Comparison of ENCODE assay signal across 8 cellular contexts in genomic region chrX:65035451-65035779, GRCh38. TPM values are rescaled to one million over a fixed set of nuclear protein-coding genes. Genes with fewer than 3 reads are reported as not detected.
DNase-seq lines count a peak whose midpoint lies in the region; ATAC-seq and TF ChIP-seq lines count a peak whose summit lies in the region.

No MANE protein-coding gene starts in this region.

- H3K9me3 ChIP-seq in SU-DHL-6 (ENCODE audit: insufficient read depth, low read length), result no peaks in the 10 kb centered on the region
- no peaks in the 10 kb centered on the region for H3K9me3 ChIP-seq in fibroblast of lung (ENCODE audit: control insufficient read depth, insufficient read depth, low read depth, low read length)
- H3K9me3 ChIP-seq in neural progenitor cell (ENCODE audit: low read depth), result no peaks in the 10 kb centered on the region

- no peaks in the 10 kb centered on the region for H3K9me2 ChIP-seq in SU-DHL-6 (replicated peaks; ENCODE audit: insufficient read depth, low read length)

- H4K20me1 ChIP-seq in SU-DHL-6 (ENCODE audit: low read depth, low read length), result no peaks in the 10 kb centered on the region
- H4K20me1 ChIP-seq in fibroblast of lung (ENCODE audit: control insufficient read depth, extremely low read depth, insufficient read depth, low read length), result no peaks in the 10 kb centered on the region
- H4K20me1 ChIP-seq in neural progenitor cell (ENCODE audit: low read depth), result no peaks in the 10 kb centered on the region

- H3F3A ChIP-seq in SU-DHL-6 (ENCODE audit: insufficient read depth) (no peaks in the 10 kb centered on the region), neural progenitor cell (ENCODE audit: low read depth) (peaks cover 7% of the 10 kb centered on the region)

- no peaks in the 10 kb centered on the region for H3K36me3 Mint-ChIP-seq in neural progenitor cell

- H3K4me3 Mint-ChIP-seq in neural progenitor cell, result peak overlapping the region; percentile 96

- H3K4me1 ChIP-seq in ACC112 (ENCODE audit: control insufficient read depth, insufficient read depth, low read length, unreplicated experiment) (no peaks in the 10 kb centered on the region), fibroblast of lung (ENCODE audit: control insufficient read depth, extremely low read depth, insufficient read depth, low read length) (no peaks in the 10 kb centered on the region), neural progenitor cell (no peaks in the 10 kb centered on the region)

- TF ChIP-seq CTCF in SU-DHL-6 (IDR thresholded peaks at IDR 0.05; ENCODE audit: insufficient read depth, low read length, poor library complexity, severe bottlenecking) (no peak), fibroblast of lung (conservative IDR thresholded peaks at IDR 0.05 in 1 of 2, IDR thresholded peaks at IDR 0.05 in 1 of 2; ENCODE audit: low read depth in 1 of 2, low read length in 2 of 2) (no peak), neural progenitor cell (IDR thresholded peaks at IDR 0.05) (no peak)

- peak; percentile 16 for ATAC-seq in GM18502 (IDR thresholded peaks at IDR 0.05; ENCODE audit: poor library complexity, unreplicated experiment)
- peak; percentile 31 for ATAC-seq in HG02981 (IDR thresholded peaks at IDR 0.05; ENCODE audit: unreplicated experiment)

- DNase-seq in fibroblast of lung (ENCODE audit: low read depth in 2 of 2) (peak; percentile 3 to 37), neural progenitor cell (ENCODE audit: low spot score) (peak; percentile 65), LoVo (ENCODE audit: low spot score) (no peak), ureter (ENCODE audit: low spot score) (no peak)

- no peaks in the 10 kb centered on the region for H3K79me2 ChIP-seq in ACC112 (ENCODE audit: control insufficient read depth, insufficient read depth, low read length, unreplicated experiment)
- H3K79me2 ChIP-seq in SU-DHL-6 (ENCODE audit: insufficient read depth, low read length), result no peaks in the 10 kb centered on the region
- no peaks in the 10 kb centered on the region for H3K79me2 ChIP-seq in fibroblast of lung (ENCODE audit: control insufficient read depth, insufficient read depth, low read length)
- H3K79me2 ChIP-seq in neural progenitor cell (ENCODE audit: low read depth), result peaks cover 15% of the 10 kb centered on the region

- H3K27me3 ChIP-seq in ACC112 (ENCODE audit: insufficient read depth, low read length) (no peaks in the 10 kb centered on the region), SU-DHL-6 (ENCODE audit: low read length) (no peaks in the 10 kb centered on the region), fibroblast of lung (ENCODE audit: control insufficient read depth, insufficient read depth, low read length) (no peaks in the 10 kb centered on the region), neural progenitor cell (no peaks in the 10 kb centered on the region)

- H3K4me3 ChIP-seq in ACC112 (ENCODE audit: low read depth, low read length) (peak overlapping the region; percentile 75), SU-DHL-6 (ENCODE audit: insufficient read depth, low read length, poor library complexity, severe bottlenecking) (peak overlapping the region; percentile 57), fibroblast of lung (replicated peaks in 1 of 4; ENCODE audit: control extremely low read depth in 1 of 4, insufficient read depth in 1 of 4, low read depth in 3 of 4, low read length in 4 of 4) (peak overlapping the region; percentile 59 to 69 (median 67)), neural progenitor cell (peak overlapping the region; percentile 61)

- peaks cover 4% of the 10 kb centered on the region for H3K4me1 Mint-ChIP-seq in neural progenitor cell

- 0 out of 2 replicates have a peak overlapping the region, but pooled peaks have one; percentile 26 for H3K27ac ChIP-seq in ACC112 (ENCODE audit: low read depth, low read length)
- H3K27ac ChIP-seq in SU-DHL-6 (ENCODE audit: low read depth, low read length), result no peak overlapping the region; the same call in 1 of the 2 replicates
- peak overlapping the region; percentile 64 for H3K27ac ChIP-seq in fibroblast of lung (ENCODE audit: insufficient read depth, low read length)
- H3K27ac ChIP-seq in neural progenitor cell, result peak overlapping the region; percentile 33

- H3K9me3 Mint-ChIP-seq in neural progenitor cell, result peaks cover 5% of the 10 kb centered on the region

- H2AFZ ChIP-seq in ACC112 (ENCODE audit: low read length, unreplicated experiment) (peak overlapping the region; percentile 51), SU-DHL-6 (ENCODE audit: low read depth, low read length, severe bottlenecking) (peak overlapping the region; percentile 89), fibroblast of lung (ENCODE audit: low read length) (peak overlapping the region; percentile 89), neural progenitor cell (replicated peaks) (peak overlapping the region; percentile 43)

- peaks cover 2% of the 10 kb centered on the region for H3K27me3 Mint-ChIP-seq in neural progenitor cell (ENCODE audit: insufficient read depth, low read depth)

- H3K9ac ChIP-seq in SU-DHL-6 (ENCODE audit: low read length) (peak overlapping the region; percentile 60), fibroblast of lung (ENCODE audit: insufficient read depth, low read length) (peak overlapping the region; percentile 46), neural progenitor cell (peak overlapping the region; percentile 23)

- H3K4me2 ChIP-seq in SU-DHL-6 (ENCODE audit: low read depth, low read length, poor library complexity, severe bottlenecking) (peak overlapping the region; percentile 56), fibroblast of lung (ENCODE audit: extremely low read depth, insufficient read depth, low read length) (peak overlapping the region; percentile 78), neural progenitor cell (peak overlapping the region; percentile 83)

- H3K36me3 ChIP-seq in ACC112 (ENCODE audit: insufficient read depth, low read length), result no peaks in the 10 kb centered on the region
- no peaks in the 10 kb centered on the region for H3K36me3 ChIP-seq in SU-DHL-6 (ENCODE audit: low read length)
- no peaks in the 10 kb centered on the region for H3K36me3 ChIP-seq in fibroblast of lung (ENCODE audit: control insufficient read depth, insufficient read depth, low read length)
- no peaks in the 10 kb centered on the region for H3K36me3 ChIP-seq in neural progenitor cell

- peak overlapping the region; percentile 94 for H3K27ac Mint-ChIP-seq in neural progenitor cell

RNA-seq across cellular contexts. Expression of gene ZC3H12B, which starts 0.8 kb away (rescaled TPM):
- 0.51 and 0.66 TPM in 2 replicates for total RNA-seq in fibroblast of lung
- 0.78 and 1.0 TPM in 2 replicates for polyA plus RNA-seq in fibroblast of lung
- polyA plus RNA-seq in fibroblast of lung (2012), result 0.38 and 0.51 TPM in 2 replicates
- polyA minus RNA-seq in fibroblast of lung (ENCODE audit: low replicate concordance), result 0.04 and 1.6 TPM in 2 replicates
- total RNA-seq in neural progenitor cell (ENCODE audit: low replicate concordance), result 4.6 and 9.7 TPM in 2 replicates
- 4.9 TPM for total RNA-seq in ureter

RNA-seq across cellular contexts. Expression of gene ZC4H2, which starts 59.2 kb away (rescaled TPM):
- total RNA-seq in fibroblast of lung, result 3.3 and 4.5 TPM in 2 replicates
- polyA plus RNA-seq in fibroblast of lung, result 14.0 and 14.2 TPM in 2 replicates
- polyA plus RNA-seq in fibroblast of lung (2012), result 8.2 and 8.3 TPM in 2 replicates
- polyA minus RNA-seq in fibroblast of lung (ENCODE audit: low replicate concordance), result 3.5 and 8.6 TPM in 2 replicates
- 33.7 and 35.6 TPM in 2 replicates for total RNA-seq in neural progenitor cell (ENCODE audit: low replicate concordance)
- 11.3 TPM for total RNA-seq in ureter

Comparison
In these comparisons a context has a peak if more than half of its experiments do, and no peak if none do; other contexts are left out.
1. DNase-seq: peak in fibroblast of lung (2 of 2) and neural progenitor cell (single experiment); none in LoVo (single experiment) and ureter (single experiment).
2. Peak in every context shown above with its lines, with median percentiles within 50 percentile points of each other: H2AFZ ChIP-seq, H3K4me3 ChIP-seq, H3K4me2 ChIP-seq and H3K9ac ChIP-seq.